In genomic region chr1:6602669-6603423, GRCh38 we compare ENCODE assay signal across 8 cellular contexts. TPM values are rescaled to one million over a fixed set of nuclear protein-coding genes. Genes with fewer than 3 reads are reported as not detected.
DNase-seq lines count a peak whose midpoint lies in the region; TF ChIP-seq lines count a peak whose summit lies in the region.

Gene KLHL21, minus strand, starts transcription at chr1:6602869. Its CDS starts 52 bp downstream, at chr1:6602817.

- peaks cover 33% of the 10 kb centered on the region for H3K4me1 ChIP-seq in hepatocyte (ENCODE audit: insufficient read depth)

- no peaks in the 10 kb centered on the region for H3K9me2 ChIP-seq in hepatocyte (replicated peaks; ENCODE audit: insufficient read depth)

- WGBS in hepatocyte (ENCODE audit: low lambda C conversion rate, missing lambda C conversion rate) = under 1% methylated on average over 40 of the region's 91 CpGs

- peaks cover 47% of the 10 kb centered on the region for H3K79me2 ChIP-seq in hepatocyte

- peak within 1 kb of the TSS; percentile 100 for H3K27ac ChIP-seq in hepatocyte

- in situ Hi-C loops in astrocyte of the cerebellum (cut with HindIII; ENCODE audit: low sequenced_read_pairs) = no loop called here

- no peaks in the 10 kb centered on the region for H3K27me3 ChIP-seq in hepatocyte

- H4K20me1 ChIP-seq in hepatocyte (ENCODE audit: insufficient read depth, poor library complexity, severe bottlenecking) = peaks cover 24% of the 10 kb centered on the region

- H3K36me3 ChIP-seq in hepatocyte (replicated peaks; ENCODE audit: insufficient read depth, low read depth) = no peaks in the 10 kb centered on the region

- H3K4me2 ChIP-seq in hepatocyte = peak within 1 kb of the TSS; percentile 88

- no peak for DNase-seq in GM12864 (ENCODE audit: low read depth)
- DNase-seq in HFF-Myc (ENCODE audit: extremely low read depth, low read depth) = peak; percentile 26
- peak; percentile 76 for DNase-seq in NCI-H1048 (lab: John Stamatoyannopoulos, UW)
- DNase-seq in T1000 (lab: John Stamatoyannopoulos, UW) = peak; percentile 86
- peak; percentile 33 for DNase-seq in astrocyte of the cerebellum (ENCODE audit: low read depth)
- DNase-seq in hepatocyte (ENCODE audit: low spot score) = peak; percentile 97
- peak; percentile 54 for DNase-seq in retinal pigment epithelial cell (ENCODE audit: low read depth)
- DNase-seq in NCI-H2107 treated with DMSO at 0.1 percent for 48 hours (lab: John Stamatoyannopoulos, UW; ENCODE audit: unreplicated experiment) = no peak

- H2AFZ ChIP-seq in hepatocyte = peak within 1 kb of the TSS; percentile 86

- peak within 1 kb of the TSS; percentile 75 for H3K4me3 ChIP-seq in GM12864 (ENCODE audit: low read depth, low read length)
- H3K4me3 ChIP-seq in HFF-Myc (replicated peaks; ENCODE audit: low read depth, low read length) = peak within 1 kb of the TSS; percentile 100
- peak within 1 kb of the TSS; percentile 89 for H3K4me3 ChIP-seq in astrocyte of the cerebellum (ENCODE audit: low read depth, low read length)
- peak within 1 kb of the TSS; percentile 95 for H3K4me3 ChIP-seq in hepatocyte
- peak within 1 kb of the TSS; percentile 94 for H3K4me3 ChIP-seq in retinal pigment epithelial cell (ENCODE audit: low read length)

- TF ChIP-seq CTCF in GM12864 (IDR thresholded peaks at IDR 0.05; ENCODE audit: low read depth, low read length, missing control alignments) = no peak
- TF ChIP-seq CTCF in HFF-Myc (IDR thresholded peaks at IDR 0.05; ENCODE audit: low read depth, low read length, missing control alignments) = no peak
- no peak for TF ChIP-seq CTCF in astrocyte of the cerebellum (IDR thresholded peaks at IDR 0.05; ENCODE audit: low read depth, low read length, missing control alignments)
- no peak for TF ChIP-seq CTCF in hepatocyte (IDR thresholded peaks at IDR 0.05; ENCODE audit: poor library complexity)
- TF ChIP-seq CTCF in retinal pigment epithelial cell (conservative IDR thresholded peaks at IDR 0.05; ENCODE audit: low read depth, low read length) = no peak

- H3K9me3 ChIP-seq in hepatocyte (ENCODE audit: low read depth) = no peaks in the 10 kb centered on the region

RNA-seq across cellular contexts. Expression of gene KLHL21, which starts in this region (rescaled TPM):
- total RNA-seq in hepatocyte = 17.7 and 20.6 TPM in 2 replicates
- 16.7 and 20.0 TPM in 2 replicates for polyA plus RNA-seq in hepatocyte

Comparison
In these comparisons a context has a peak if more than half of its experiments do, and no peak if none do; other contexts are left out.
1. DNase-seq: peak in HFF-Myc (single experiment), NCI-H1048 (single experiment), T1000 (single experiment), astrocyte of the cerebellum (single experiment), hepatocyte (single experiment) and retinal pigment epithelial cell (single experiment); none in GM12864 (single experiment) and NCI-H2107 treated with DMSO at 0.1 percent for 48 hours (single experiment).
2. Peak in every context shown above with its lines, with median percentiles within 50 percentile points of each other: H3K4me3 ChIP-seq.